26 cellular contexts compared by ENCODE assay signal in genomic region chr16:67167588-67167987, GRCh38. TPM values are rescaled to one million over a fixed set of nuclear protein-coding genes. Genes with fewer than 3 reads are reported as not detected.
A peak's percentile ranks its signal among the peaks of the same experiment; 100 is the strongest.
DNase-seq lines count a peak whose midpoint lies in the region; ATAC-seq and TF ChIP-seq lines count a peak whose summit lies in the region.
"Had no signal": no experiment of that assay in that cellular context is flagged by ENCODE, and none has a peak within 500 bp of the region (broad histone marks: within the 10 kb centered on the region; RNA-seq: fewer than 3 reads in every experiment).

No MANE protein-coding gene starts in this region.

- peak overlapping the region; percentile 13 for H2BK5ac ChIP-seq in neuronal stem cell (ENCODE audit: low read length)

- peak overlapping the region; percentile 99 for H3K4me3 Mint-ChIP-seq in activated T-helper 17 cell treated with anti-CD3 and anti-CD28 coated beads, Interleukin-2, amount 50 U/mL, for 72 hours
- H3K4me3 Mint-ChIP-seq: HFFc6 had no signal

- H3K79me1 ChIP-seq in neuronal stem cell (ENCODE audit: low read depth, low read length), result peaks cover 4% of the 10 kb centered on the region

- H3K4me3 ChIP-seq in left ventricle myocardium inferior (no peak overlapping the region), neuronal stem cell (ENCODE audit: low read length in 2 of 2) (no peak overlapping the region), stomach smooth muscle (ENCODE audit: low read length in 2 of 2) (no peak overlapping the region)
- H3K4me3 ChIP-seq: BLaER1, GM23338, PC-9 had no signal

- H2AK5ac ChIP-seq in neuronal stem cell (ENCODE audit: low read depth, low read length), result peak overlapping the region; percentile 81

- H3K4ac ChIP-seq in neuronal stem cell (ENCODE audit: low read length), result no peak overlapping the region

- no peaks in the 10 kb centered on the region for H3K9me3 ChIP-seq in left ventricle myocardium inferior (replicated peaks)
- H3K9me3 ChIP-seq in neuronal stem cell (replicated peaks in 1 of 2; ENCODE audit: control insufficient read depth in 2 of 2, insufficient read depth in 1 of 2, low read depth in 1 of 2, low read length in 2 of 2), result peaks cover 0 to 4% of the 10 kb centered on the region in 2 donors
- no peaks in the 10 kb centered on the region for H3K9me3 ChIP-seq in stomach smooth muscle (ENCODE audit: control insufficient read depth in 2 of 2, low read length in 2 of 2)
- H3K9me3 ChIP-seq: BLaER1 had no signal

- intact Hi-C loops in cardiac septum (cut with DNase I) (no loop called here), left ventricle myocardium inferior (cut with micrococcal nuclease) (no loop called here)

- peak overlapping the region; percentile 83 for H2BK15ac ChIP-seq in neuronal stem cell (ENCODE audit: low read length)

- H4K91ac ChIP-seq in neuronal stem cell (ENCODE audit: low read depth, low read length, poor library complexity), result no peak overlapping the region

- peaks cover 79% of the 10 kb centered on the region for H3K36me3 Mint-ChIP-seq in activated T-helper 17 cell treated with anti-CD3 and anti-CD28 coated beads, Interleukin-2, amount 50 U/mL, for 72 hours (ENCODE audit: low read depth)
- H3K36me3 Mint-ChIP-seq: CD4-positive, CD25-positive, alpha-beta regulatory T cell had no signal

- peak overlapping the region; percentile 21 for H3K9ac ChIP-seq in neuronal stem cell (ENCODE audit: low read depth, low read length, poor library complexity)
- no peak overlapping the region for H3K9ac ChIP-seq in stomach smooth muscle (ENCODE audit: low read length in 2 of 2)
- H3K9ac ChIP-seq: BLaER1 had no signal

- no peak overlapping the region for H3K4me2 ChIP-seq in neuronal stem cell (ENCODE audit: insufficient read depth, low read length, poor library complexity, severe bottlenecking)
- H3K4me2 ChIP-seq: BLaER1, GM23338, PC-9 had no signal

- H2BK120ac ChIP-seq in neuronal stem cell (ENCODE audit: low read depth, low read length), result no peak overlapping the region

- DNase-seq in cardiac septum (ENCODE audit: low spot score) (peak; percentile 51), left ventricle myocardium inferior (no peak), neuronal stem cell (ENCODE audit: low spot score) (no peak), glomerular visceral epithelial cell (ENCODE audit: extremely low spot score) (no peak)
- DNase-seq in activated naive CD4-positive, alpha-beta T cell treated with Interleukin-2 at 50 U/mL for 16 hours, result no peak
- DNase-seq: CD4-positive, CD25-positive, alpha-beta regulatory T cell; COR-L47; DMS53; H9; HFFc6; KBM-7; MV-4-11; NCI-H1105; NCI-H146; NCI-H2029; NCI-H446; NCI-H524 treated with DMSO at 0.1 percent for 48 hours; NCI-H774; NK-92 treated with Interleukin-12 subunit alpha and Interleukin-12 subunit beta, amount 100 ng/mL, for 24 hours; PC-9; SHP77 treated with DMSO at 0.1 percent for 48 hours had no signal

- H3K27me3 Mint-ChIP-seq in activated T-helper 17 cell treated with anti-CD3 and anti-CD28 coated beads, Interleukin-2, amount 50 U/mL, for 72 hours, result peaks cover 19% of the 10 kb centered on the region

- H2BK12ac ChIP-seq in neuronal stem cell (ENCODE audit: low read length), result no peak overlapping the region

- H3K27ac ChIP-seq in left ventricle myocardium inferior (replicated peaks) (no peak overlapping the region), neuronal stem cell (replicated peaks; ENCODE audit: low read length) (no peak overlapping the region), stomach smooth muscle (ENCODE audit: low read length) (peak overlapping the region; percentile 18)
- H3K27ac ChIP-seq: BLaER1, PC-9 had no signal

- H3K4me1 Mint-ChIP-seq in activated T-helper 17 cell treated with anti-CD3 and anti-CD28 coated beads, Interleukin-2, amount 50 U/mL, for 72 hours, result peaks cover 30% of the 10 kb centered on the region

- H3K18ac ChIP-seq in neuronal stem cell (ENCODE audit: low read length), result peak overlapping the region; percentile 48

- no peak overlapping the region for H3K27ac Mint-ChIP-seq in activated T-helper 17 cell treated with anti-CD3 and anti-CD28 coated beads, Interleukin-2, amount 50 U/mL, for 72 hours
- H3K27ac Mint-ChIP-seq: GM23338, H9, HFFc6 had no signal

- no peaks in the 10 kb centered on the region for H3K36me3 ChIP-seq in left ventricle myocardium inferior
- H3K36me3 ChIP-seq in neuronal stem cell (replicated peaks in 1 of 2; ENCODE audit: control insufficient read depth in 2 of 2, insufficient read depth in 2 of 2, low read length in 2 of 2), result no peaks in the 10 kb centered on the region
- H3K36me3 ChIP-seq in stomach smooth muscle (ENCODE audit: control insufficient read depth in 2 of 2, insufficient read depth in 2 of 2, low read length in 2 of 2), result peaks cover 0 to 2% of the 10 kb centered on the region in 2 donors
- H3K36me3 ChIP-seq: BLaER1 had no signal

- peak overlapping the region; percentile 55 for H3K23ac ChIP-seq in neuronal stem cell (ENCODE audit: low read depth, low read length, poor library complexity)

- no peak overlapping the region for H4K8ac ChIP-seq in neuronal stem cell (ENCODE audit: low read depth, low read length)

- H3K14ac ChIP-seq in neuronal stem cell (ENCODE audit: low read length), result no peak overlapping the region

- WGBS in neuronal stem cell (ENCODE audit: extremely low coverage in 2 of 2, insufficient read length in 2 of 2, insufficient replicate concordance in 1 of 2), 2 donors, result no CpG with 5 or more reads among the region's 7 CpGs

- no peak for ATAC-seq in activated T-helper 17 cell treated with anti-CD3 and anti-CD28 coated beads, Interleukin-2, amount 50 U/mL, for 72 hours (replicated peaks)
- ATAC-seq in GM18867 (IDR thresholded peaks at IDR 0.05; ENCODE audit: unreplicated experiment), result no peak
- ATAC-seq: GM23338 had no signal

- no peak overlapping the region for H2AFZ ChIP-seq in neuronal stem cell (ENCODE audit: low read length)
- H2AFZ ChIP-seq: GM23338, PC-9 had no signal

- H3K9me3 Mint-ChIP-seq in activated T-helper 17 cell treated with anti-CD3 and anti-CD28 coated beads, Interleukin-2, amount 50 U/mL, for 72 hours, result no peaks in the 10 kb centered on the region
- H3K9me3 Mint-ChIP-seq: GM23338, HFFc6 had no signal

- H3K4me1 ChIP-seq in left ventricle myocardium inferior (peaks cover 60% of the 10 kb centered on the region), neuronal stem cell (ENCODE audit: control insufficient read depth in 2 of 2, insufficient read depth in 1 of 2, low read depth in 1 of 2, low read length in 2 of 2) (peaks cover 21 to 25% of the 10 kb centered on the region in 2 donors), stomach smooth muscle (ENCODE audit: control insufficient read depth, insufficient read depth, low read length) (peaks cover 67% of the 10 kb centered on the region)

- TF ChIP-seq CTCF in left ventricle myocardium inferior (IDR thresholded peaks at IDR 0.05; ENCODE audit: borderline replicate concordance), result no peak

- peaks cover 37% of the 10 kb centered on the region for H3K27me3 ChIP-seq in left ventricle myocardium inferior (ENCODE audit: low read depth)
- H3K27me3 ChIP-seq in neuronal stem cell (ENCODE audit: control insufficient read depth in 3 of 3, insufficient read depth in 3 of 3, low read depth in 1 of 3, low read length in 3 of 3), result peaks cover 61 to 96% (median 68%) of the 10 kb centered on the region in 3 experiments
- peaks cover 9 to 34% of the 10 kb centered on the region in 2 donors for H3K27me3 ChIP-seq in stomach smooth muscle (ENCODE audit: control insufficient read depth in 1 of 2, insufficient read depth in 2 of 2, low read length in 2 of 2)

RNA-seq across cellular contexts. Expression of gene NOL3, which starts 2.8 kb away (rescaled TPM):
- total RNA-seq in cardiac septum (86.3 TPM), left ventricle myocardium inferior (110 TPM)
- 100 to 1,000 TPM in 1 of 2 donors, 10 to 100 TPM in 1; 30.0 to 194 TPM for total RNA-seq in activated T-helper 17 cell treated with anti-CD3 and anti-CD28 coated beads, Interleukin-2, amount 50 U/mL, for 72 hours
- 2.7 TPM for polyA plus RNA-seq in neuronal stem cell (2013, experiment 1 of 2)
- 2.2 TPM for polyA plus RNA-seq in neuronal stem cell (2013, experiment 2 of 2)
- polyA plus RNA-seq: CD4-positive, CD25-positive, alpha-beta regulatory T cell had no signal

RNA-seq across cellular contexts. Expression of gene HSF4, which starts 3.0 kb away (rescaled TPM):
- total RNA-seq in cardiac septum, result 49.1 TPM
- 70.5 TPM for total RNA-seq in left ventricle myocardium inferior
- 100 to 1,000 TPM in 1 of 2 donors, 10 to 100 TPM in 1; 71.3 to 325 TPM for total RNA-seq in activated T-helper 17 cell treated with anti-CD3 and anti-CD28 coated beads, Interleukin-2, amount 50 U/mL, for 72 hours
- 0.36 TPM for polyA plus RNA-seq in neuronal stem cell (2013, experiment 1 of 2)
- 0.48 TPM for polyA plus RNA-seq in neuronal stem cell (2013, experiment 2 of 2)
- polyA plus RNA-seq: CD4-positive, CD25-positive, alpha-beta regulatory T cell had no signal

RNA-seq across cellular contexts. Expression of gene FBXL8, which starts 7.8 kb away (rescaled TPM):
- total RNA-seq in cardiac septum, result 9.5 TPM
- 9.4 TPM for total RNA-seq in left ventricle myocardium inferior
- 100 to 1,000 TPM in 1 of 2 donors, 10 to 100 TPM in 1; 33.1 to 108 TPM for total RNA-seq in activated T-helper 17 cell treated with anti-CD3 and anti-CD28 coated beads, Interleukin-2, amount 50 U/mL, for 72 hours
- polyA plus RNA-seq in neuronal stem cell (2013, experiment 1 of 2), result 0.06 TPM
- polyA plus RNA-seq in neuronal stem cell (2013, experiment 2 of 2), result 0.10 TPM
- total RNA-seq: GM23338 had no signal

RNA-seq across cellular contexts. Expression of gene TRADD, which starts 7.9 kb away (rescaled TPM):
- total RNA-seq in cardiac septum (11.0 TPM), left ventricle myocardium inferior (9.8 TPM)
- 10 to 100 TPM; 36.3 to 65.9 TPM for total RNA-seq in activated T-helper 17 cell treated with anti-CD3 and anti-CD28 coated beads, Interleukin-2, amount 50 U/mL, for 72 hours
- polyA plus RNA-seq in neuronal stem cell (2013, experiment 1 of 2), result 0.13 TPM
- polyA plus RNA-seq in neuronal stem cell (2013, experiment 2 of 2), result 0.12 TPM

RNA-seq across cellular contexts. Expression of gene MATCAP1, which starts 16.2 kb away (rescaled TPM):
- total RNA-seq in cardiac septum (22.2 TPM), left ventricle myocardium inferior (14.2 TPM)
- 100 to 1,000 TPM in 1 of 2 donors, 10 to 100 TPM in 1; 47.0 to 118 TPM for total RNA-seq in activated T-helper 17 cell treated with anti-CD3 and anti-CD28 coated beads, Interleukin-2, amount 50 U/mL, for 72 hours
- polyA plus RNA-seq in neuronal stem cell (2013, experiment 1 of 2), result 20.9 TPM
- 17.1 TPM for polyA plus RNA-seq in neuronal stem cell (2013, experiment 2 of 2)
